1 cellular context compared by ENCODE assay signal in genomic region chr19:801030-801860, GRCh38.
TF ChIP-seq lines count a peak whose summit lies in the region.

No MANE protein-coding gene starts in this region.

TF ChIP-seq in K562, 482 proteins besides CTCF, POLR2A, EP300 and RAD21 (continues in another document):
- no peak for TF ChIP-seq HMGN3 (IDR thresholded peaks at IDR 0.05; ENCODE audit: borderline replicate concordance, extremely low read depth, insufficient read length, low read depth, low read length)
- no peak for TF ChIP-seq GATAD2B (IDR thresholded peaks at IDR 0.05; ENCODE audit: borderline replicate concordance)
- peak; percentile 66 for TF ChIP-seq SP1 (CRISPR knock-in tag; IDR thresholded peaks at IDR 0.05)
- TF ChIP-seq POLR2G (IDR thresholded peaks at IDR 0.05; ENCODE audit: low read depth, low read length), result peak; percentile 57
- no peak for TF ChIP-seq RREB1 (CRISPR knock-in tag; IDR thresholded peaks at IDR 0.05)
- TF ChIP-seq HMG20B (CRISPR knock-in tag; IDR thresholded peaks at IDR 0.05), result no peak
- no peak for TF ChIP-seq NCOA2 (IDR thresholded peaks at IDR 0.05; ENCODE audit: partially characterized antibody in 2 of 2)
- TF ChIP-seq ATF1 (CRISPR knock-in tag; IDR thresholded peaks at IDR 0.05), result no peak
- TF ChIP-seq ATF1 (tag; IDR thresholded peaks at IDR 0.05), result no peak
- TF ChIP-seq KDM2B (CRISPR knock-in tag; IDR thresholded peaks at IDR 0.05), result no peak
- TF ChIP-seq PRPF4 (IDR thresholded peaks at IDR 0.05; ENCODE audit: insufficient read depth, low read depth, low read length, poor library complexity, severe bottlenecking), result peak; percentile 21
- TF ChIP-seq JUN (IDR thresholded peaks at IDR 0.05; ENCODE audit: borderline replicate concordance, low read depth, low read length), result no peak
- TF ChIP-seq JUN (CRISPR knock-in tag; IDR thresholded peaks at IDR 0.05; ENCODE audit: borderline replicate concordance), result no peak
- TF ChIP-seq SFPQ (IDR thresholded peaks at IDR 0.05; ENCODE audit: low read depth, low read length), result no peak
- no peak for TF ChIP-seq MLX (CRISPR knock-in tag; conservative IDR thresholded peaks at IDR 0.05)
- no peak for TF ChIP-seq ZNF764 (CRISPR knock-in tag; IDR thresholded peaks at IDR 0.05; ENCODE audit: low read depth)
- no peak for TF ChIP-seq ARID3A (IDR thresholded peaks at IDR 0.05; ENCODE audit: borderline replicate concordance, low read depth, low read length)
- TF ChIP-seq NELFE (IDR thresholded peaks at IDR 0.05; ENCODE audit: insufficient read depth, insufficient read length), result no peak
- TF ChIP-seq BCL6 (CRISPR knock-in tag; IDR thresholded peaks at IDR 0.05), result no peak
- TF ChIP-seq, protein P1, sequence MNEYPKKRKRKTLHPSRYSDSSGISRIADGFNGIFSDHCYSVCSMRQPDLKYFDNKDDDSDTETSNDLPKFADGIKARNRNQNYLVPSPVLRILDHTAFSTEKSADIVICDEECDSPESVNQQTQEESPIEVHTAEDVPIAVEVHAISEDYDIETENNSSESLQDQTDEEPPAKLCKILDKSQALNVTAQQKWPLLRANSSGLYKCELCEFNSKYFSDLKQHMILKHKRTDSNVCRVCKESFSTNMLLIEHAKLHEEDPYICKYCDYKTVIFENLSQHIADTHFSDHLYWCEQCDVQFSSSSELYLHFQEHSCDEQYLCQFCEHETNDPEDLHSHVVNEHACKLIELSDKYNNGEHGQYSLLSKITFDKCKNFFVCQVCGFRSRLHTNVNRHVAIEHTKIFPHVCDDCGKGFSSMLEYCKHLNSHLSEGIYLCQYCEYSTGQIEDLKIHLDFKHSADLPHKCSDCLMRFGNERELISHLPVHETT (CRISPR knock-in tag; conservative IDR thresholded peaks at IDR 0.05 in 1 of 2, IDR thresholded peaks at IDR 0.05 in 1 of 2), result 0 out of 4 replicates have a peak, but pooled peaks of 1 of the 2 experiments have one; percentile 1
- TF ChIP-seq ZNF324 (CRISPR knock-in tag; IDR thresholded peaks at IDR 0.05), result no peak
- TF ChIP-seq, protein P2, sequence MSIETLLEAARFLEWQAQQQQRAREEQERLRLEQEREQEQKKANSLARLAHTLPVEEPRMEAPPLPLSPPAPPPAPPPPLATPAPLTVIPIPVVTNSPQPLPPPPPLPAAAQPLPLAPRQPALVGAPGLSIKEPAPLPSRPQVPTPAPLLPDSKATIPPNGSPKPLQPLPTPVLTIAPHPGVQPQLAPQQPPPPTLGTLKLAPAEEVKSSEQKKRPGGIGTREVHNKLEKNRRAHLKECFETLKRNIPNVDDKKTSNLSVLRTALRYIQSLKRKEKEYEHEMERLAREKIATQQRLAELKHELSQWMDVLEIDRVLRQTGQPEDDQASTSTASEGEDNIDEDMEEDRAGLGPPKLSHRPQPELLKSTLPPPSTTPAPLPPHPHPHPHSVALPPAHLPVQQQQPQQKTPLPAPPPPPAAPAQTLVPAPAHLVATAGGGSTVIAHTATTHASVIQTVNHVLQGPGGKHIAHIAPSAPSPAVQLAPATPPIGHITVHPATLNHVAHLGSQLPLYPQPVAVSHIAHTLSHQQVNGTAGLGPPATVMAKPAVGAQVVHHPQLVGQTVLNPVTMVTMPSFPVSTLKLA (conservative IDR thresholded peaks at IDR 0.05), result no peak
- TF ChIP-seq NFATC3 (IDR thresholded peaks at IDR 0.05), result no peak
- TF ChIP-seq NUFIP1 (IDR thresholded peaks at IDR 0.05; ENCODE audit: partially characterized antibody), result no peak
- no peak for TF ChIP-seq ZNF184 (CRISPR knock-in tag; IDR thresholded peaks at IDR 0.05)
- TF ChIP-seq MED1 (CRISPR knock-in tag; IDR thresholded peaks at IDR 0.05; ENCODE audit: borderline replicate concordance), result no peak
- TF ChIP-seq TRIM28 (IDR thresholded peaks at IDR 0.05), result no peak
- TF ChIP-seq, protein P3, sequence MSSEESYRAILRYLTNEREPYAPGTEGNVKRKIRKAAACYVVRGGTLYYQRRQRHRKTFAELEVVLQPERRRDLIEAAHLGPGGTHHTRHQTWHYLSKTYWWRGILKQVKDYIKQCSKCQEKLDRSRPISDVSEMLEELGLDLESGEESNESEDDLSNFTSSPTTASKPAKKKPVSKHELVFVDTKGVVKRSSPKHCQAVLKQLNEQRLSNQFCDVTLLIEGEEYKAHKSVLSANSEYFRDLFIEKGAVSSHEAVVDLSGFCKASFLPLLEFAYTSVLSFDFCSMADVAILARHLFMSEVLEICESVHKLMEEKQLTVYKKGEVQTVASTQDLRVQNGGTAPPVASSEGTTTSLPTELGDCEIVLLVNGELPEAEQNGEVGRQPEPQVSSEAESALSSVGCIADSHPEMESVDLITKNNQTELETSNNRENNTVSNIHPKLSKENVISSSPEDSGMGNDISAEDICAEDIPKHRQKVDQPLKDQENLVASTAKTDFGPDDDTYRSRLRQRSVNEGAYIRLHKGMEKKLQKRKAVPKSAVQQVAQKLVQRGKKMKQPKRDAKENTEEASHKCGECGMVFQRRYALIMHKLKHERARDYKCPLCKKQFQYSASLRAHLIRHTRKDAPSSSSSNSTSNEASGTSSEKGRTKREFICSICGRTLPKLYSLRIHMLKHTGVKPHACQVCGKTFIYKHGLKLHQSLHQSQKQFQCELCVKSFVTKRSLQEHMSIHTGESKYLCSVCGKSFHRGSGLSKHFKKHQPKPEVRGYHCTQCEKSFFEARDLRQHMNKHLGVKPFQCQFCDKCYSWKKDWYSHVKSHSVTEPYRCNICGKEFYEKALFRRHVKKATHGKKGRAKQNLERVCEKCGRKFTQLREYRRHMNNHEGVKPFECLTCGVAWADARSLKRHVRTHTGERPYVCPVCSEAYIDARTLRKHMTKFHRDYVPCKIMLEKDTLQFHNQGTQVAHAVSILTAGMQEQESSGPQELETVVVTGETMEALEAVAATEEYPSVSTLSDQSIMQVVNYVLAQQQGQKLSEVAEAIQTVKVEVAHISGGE (CRISPR knock-in tag; IDR thresholded peaks at IDR 0.05), result no peak
- no peak for TF ChIP-seq RNF2 (IDR thresholded peaks at IDR 0.05)
- no peak for TF ChIP-seq TBP (optimal IDR thresholded peaks at IDR 0.05; ENCODE audit: low read depth, low read length)
- TF ChIP-seq ZNF282 (CRISPR knock-in tag; IDR thresholded peaks at IDR 0.05), result peak; percentile 14; the same call in 1 of the 2 replicates
- TF ChIP-seq ZNF384 (IDR thresholded peaks at IDR 0.05; ENCODE audit: low read depth, low read length), result no peak
- TF ChIP-seq NR2C2 (CRISPR knock-in tag; IDR thresholded peaks at IDR 0.05), result 0 out of 2 replicates have a peak, but pooled peaks have one; percentile 28
- TF ChIP-seq NR2C2 (tag; IDR thresholded peaks at IDR 0.05), result no peak
- TF ChIP-seq PRMT5 (CRISPR knock-in tag; IDR thresholded peaks at IDR 0.05), result 0 out of 2 replicates have a peak, but pooled peaks have one; percentile 35
- no peak for TF ChIP-seq NFXL1 (CRISPR knock-in tag; IDR thresholded peaks at IDR 0.05)
- TF ChIP-seq PATZ1 (CRISPR knock-in tag; IDR thresholded peaks at IDR 0.05; ENCODE audit: borderline replicate concordance), result no peak
- TF ChIP-seq ZNF644 (tag; IDR thresholded peaks at IDR 0.05; ENCODE audit: low read depth), result no peak
- TF ChIP-seq, protein P4, sequence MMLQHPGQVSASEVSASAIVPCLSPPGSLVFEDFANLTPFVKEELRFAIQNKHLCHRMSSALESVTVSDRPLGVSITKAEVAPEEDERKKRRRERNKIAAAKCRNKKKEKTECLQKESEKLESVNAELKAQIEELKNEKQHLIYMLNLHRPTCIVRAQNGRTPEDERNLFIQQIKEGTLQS (IDR thresholded peaks at IDR 0.05), result no peak
- TF ChIP-seq, protein P4 (CRISPR knock-in tag; conservative IDR thresholded peaks at IDR 0.05), result no peak
- TF ChIP-seq HCFC1 (IDR thresholded peaks at IDR 0.05; ENCODE audit: low read depth, low read length), result no peak
- no peak for TF ChIP-seq LCOR (CRISPR knock-in tag; IDR thresholded peaks at IDR 0.05)
- TF ChIP-seq SMAD1 (IDR thresholded peaks at IDR 0.05; ENCODE audit: low read depth, low read length, partially characterized antibody), result peak; percentile 10
- TF ChIP-seq RBM25 (IDR thresholded peaks at IDR 0.05; ENCODE audit: low read depth, low read length, severe bottlenecking), result no peak
- no peak for TF ChIP-seq ZNF347 (CRISPR knock-in tag; IDR thresholded peaks at IDR 0.05; ENCODE audit: low read depth)
